Comparison of ENCODE assay signal across 23 cellular contexts in the genomic region with DNA sequence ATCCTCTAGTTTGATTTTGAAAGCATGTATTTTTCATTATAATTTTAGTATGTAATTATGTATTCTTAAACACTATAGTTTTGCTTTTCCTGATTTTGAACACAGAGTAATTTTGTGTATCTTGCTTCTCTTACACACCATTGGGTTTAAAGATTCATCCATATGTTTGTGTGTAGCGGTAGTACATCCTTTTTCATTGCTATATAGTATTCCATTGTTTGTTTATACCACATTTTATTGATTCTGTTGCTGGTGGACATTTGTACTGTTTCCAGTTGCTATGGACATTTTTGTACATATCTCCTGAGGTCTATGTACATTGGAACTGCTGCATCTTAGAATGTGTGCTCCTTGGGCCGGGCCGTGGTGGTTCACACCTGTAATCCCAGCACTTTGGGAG.
"Had no signal": no experiment of that assay in that cellular context is flagged by ENCODE, and none has a peak within 500 bp of the region (broad histone marks: within the 10 kb centered on the region; RNA-seq: fewer than 3 reads in every experiment).

No MANE protein-coding gene starts in this region.

- H3K27me3 ChIP-seq: breast epithelium, colonic mucosa, esophagus squamous epithelium, gastrocnemius medialis, upper lobe of left lung had no signal

- H3K27ac ChIP-seq: breast epithelium, colonic mucosa, esophagus squamous epithelium, upper lobe of left lung had no signal

- H3K4me3 Mint-ChIP-seq: activated CD4-positive, alpha-beta memory T cell treated with anti-CD3 and anti-CD28 coated beads, Interleukin-2, amount 10 ng/mL, durations not matched to agents 7 days and 5 days; activated CD4-positive, alpha-beta T cell treated with anti-CD3 and anti-CD28 coated beads, Interleukin-2, amount 10 ng/mL, durations not matched to agents 24 days and 14 days; activated naive CD8-positive, alpha-beta T cell treated with anti-CD3 and anti-CD28 coated beads for 36 hours; activated T-cell treated with anti-CD3 and anti-CD28 coated beads, Interleukin-2, amount 50 U/mL, for 4 hours; central memory CD8-positive, alpha-beta T cell; endodermal cell; nephron progenitor cell had no signal

- ATAC-seq: activated CD4-positive, CD25-positive, alpha-beta regulatory T cell treated with anti-CD3 and anti-CD28 coated beads, Interleukin-2, amount 50 U/mL, for 24 hours; activated T-cell treated with anti-CD3 and anti-CD28 coated beads, Interleukin-2, amount 50 U/mL, for 4 hours; gastrocnemius medialis; left ventricle myocardium superior had no signal

- H3K27me3 Mint-ChIP-seq: activated CD4-positive, alpha-beta memory T cell treated with anti-CD3 and anti-CD28 coated beads, Interleukin-2, amount 10 ng/mL, durations not matched to agents 7 days and 5 days; activated CD4-positive, alpha-beta T cell treated with anti-CD3 and anti-CD28 coated beads, Interleukin-2, amount 10 ng/mL, durations not matched to agents 24 days and 14 days; activated naive CD8-positive, alpha-beta T cell treated with anti-CD3 and anti-CD28 coated beads for 36 hours; central memory CD8-positive, alpha-beta T cell had no signal

- H3K9me3 ChIP-seq: breast epithelium, colonic mucosa, esophagus squamous epithelium, gastrocnemius medialis, upper lobe of left lung had no signal

- DNase-seq: activated CD4-positive, alpha-beta memory T cell treated with anti-CD3 and anti-CD28 coated beads, Interleukin-2, amount 10 ng/mL, durations not matched to agents 7 days and 5 days; activated CD4-positive, alpha-beta T cell treated with anti-CD3 and anti-CD28 coated beads, Interleukin-2, amount 10 ng/mL, durations not matched to agents 24 days and 14 days; activated naive CD4-positive, alpha-beta T cell; activated naive CD8-positive, alpha-beta T cell treated with anti-CD3 and anti-CD28 coated beads for 36 hours; activated T-cell treated with anti-CD3 and anti-CD28 coated beads, Interleukin-2, amount 50 U/mL, for 4 hours; colonic mucosa; endodermal cell; esophagus squamous epithelium; gastrocnemius medialis; hippocampal formation; left ventricle myocardium superior; mammary epithelial cell; midbrain; nephron progenitor cell; nucleus accumbens; stimulated activated CD4-positive, alpha-beta T cell treated with anti-CD3 and anti-CD28 coated beads, Interleukin-2, amount 100 ng/mL, for 48 hours; stimulated activated CD8-positive, alpha-beta memory T cell treated with anti-CD3 and anti-CD28 coated beads, Interleukin-4, amount 100 ng/mL, for 48 hours; stimulated activated naive CD4-positive, alpha-beta T cell treated with Interleukin-2 at 50 U/mL for 16 hours; upper lobe of left lung had no signal

- H3K9me3 Mint-ChIP-seq: activated CD4-positive, alpha-beta memory T cell treated with anti-CD3 and anti-CD28 coated beads, Interleukin-2, amount 10 ng/mL, durations not matched to agents 7 days and 5 days; activated CD4-positive, alpha-beta T cell treated with anti-CD3 and anti-CD28 coated beads, Interleukin-2, amount 10 ng/mL, durations not matched to agents 24 days and 14 days; activated naive CD8-positive, alpha-beta T cell treated with anti-CD3 and anti-CD28 coated beads for 36 hours; activated T-cell treated with anti-CD3 and anti-CD28 coated beads, Interleukin-2, amount 50 U/mL, for 4 hours; activated T-helper 2 cell treated with anti-CD3 and anti-CD28 coated beads, Interferon-gamma antibody, Interleukin-2, Interleukin-4, amounts not matched to agents 10 μg/mL and 5 μg/mL and 100 μg/mL, durations not matched to agents 14 hours and 24 hours and 36 hours; central memory CD8-positive, alpha-beta T cell; endodermal cell; nephron progenitor cell had no signal

- H3K36me3 ChIP-seq: breast epithelium, colonic mucosa, gastrocnemius medialis had no signal

- H3K4me3 ChIP-seq: breast epithelium, colonic mucosa, esophagus squamous epithelium, gastrocnemius medialis, upper lobe of left lung had no signal

- H3K27ac Mint-ChIP-seq: activated CD4-positive, alpha-beta memory T cell treated with anti-CD3 and anti-CD28 coated beads, Interleukin-2, amount 10 ng/mL, durations not matched to agents 7 days and 5 days; activated CD4-positive, alpha-beta T cell treated with anti-CD3 and anti-CD28 coated beads, Interleukin-2, amount 10 ng/mL, durations not matched to agents 24 days and 14 days; endodermal cell had no signal
